In genomic region chr9:112166176-112167140, GRCh38 we compare ENCODE assay signal across 10 cellular contexts. TPM values are rescaled to one million over a fixed set of nuclear protein-coding genes. Genes with fewer than 3 reads are reported as not detected.
A peak's percentile ranks its signal among the peaks of the same experiment; 100 is the strongest.
DNase-seq lines count a peak whose midpoint lies in the region; ATAC-seq and TF ChIP-seq lines count a peak whose summit lies in the region.
"Had no signal": no experiment of that assay in that cellular context is flagged by ENCODE, and none has a peak within 500 bp of the region (broad histone marks: within the 10 kb centered on the region; RNA-seq: fewer than 3 reads in every experiment).

No MANE protein-coding gene starts in this region.

- CTCF ChIA-PET in Calu3 (lab: Charles Lee) (interaction anchor here (0.6 to 1.7 kb wide), 5 partner anchors 10 to 166 kb away, joined by 4 to 7 read pairs (median 6); partner anchors contain the start of gene PTBP3), PC-9 (lab: Charles Lee) (interaction anchor here (0.5 to 1.3 kb wide), 3 partner anchors 18 to 60 kb away, joined by 3 to 14 read pairs (median 4); no protein-coding TSS in a partner anchor)

- H3K9me2 ChIP-seq in PC-9 (ENCODE audit: insufficient read depth): no peaks in the 10 kb centered on the region

- intact Hi-C loops in Calu3 (cut with micrococcal nuclease; ENCODE audit: unreplicated experiment): loop anchor here (2.0 to 10.0 kb wide), 3 partner anchors 54 to 166 kb away; partner anchors contain the start of gene PTBP3
- intact Hi-C loops in PC-9 (cut with micrococcal nuclease; ENCODE audit: unreplicated experiment): loop anchor here (1.0 to 5.0 kb wide), 2 partner anchors 56 to 195 kb away; no protein-coding TSS in a partner anchor
- intact Hi-C loops in esophagus squamous epithelium (cut with DNase I): no loop called here

- BruUV-seq in Calu3 (replicated peaks; lab: Mats Ljungman, UMichigan) (no TSS peak), PC-9 (replicated peaks; lab: Mats Ljungman, UMichigan) (no TSS peak)

- H3K36me3 ChIP-seq in PC-9 (ENCODE audit: low read depth) (no peaks in the 10 kb centered on the region), esophagus squamous epithelium (no peaks in the 10 kb centered on the region), neural progenitor cell (no peaks in the 10 kb centered on the region)

- H3K4me1 Mint-ChIP-seq in Calu3 (ENCODE audit: low read depth, unreplicated experiment) (peaks cover 56% of the 10 kb centered on the region), neural progenitor cell (peaks cover 19% of the 10 kb centered on the region)

- no peak for TF ChIP-seq CTCF in Calu3 (IDR thresholded peaks at IDR 0.05; ENCODE audit: unreplicated experiment)
- no peak; the same call in 1 of the 2 replicates for TF ChIP-seq CTCF in PC-9 (conservative IDR thresholded peaks at IDR 0.05)
- peak in 2 of 6 experiments; percentile 10 to 28 for TF ChIP-seq CTCF in esophagus squamous epithelium (IDR thresholded peaks at IDR 0.05)
- TF ChIP-seq CTCF in neural progenitor cell (IDR thresholded peaks at IDR 0.05): no peak

- no peak for ATAC-seq in HG03280 (IDR thresholded peaks at IDR 0.05; ENCODE audit: unreplicated experiment)
- ATAC-seq in GM18867 (IDR thresholded peaks at IDR 0.05; ENCODE audit: unreplicated experiment): no peak
- no peak for ATAC-seq in GM18873 (IDR thresholded peaks at IDR 0.05; ENCODE audit: low FRiP score, unreplicated experiment)

- H3K9me3 Mint-ChIP-seq in Calu3 (ENCODE audit: low read depth, unreplicated experiment) (no peaks in the 10 kb centered on the region), neural progenitor cell (no peaks in the 10 kb centered on the region)

- H3K27ac Mint-ChIP-seq in Calu3 (ENCODE audit: unreplicated experiment): peak overlapping the region; percentile 18
- H3K27ac Mint-ChIP-seq in neural progenitor cell: no peak overlapping the region

- H4K20me1 ChIP-seq in PC-9 (ENCODE audit: insufficient read depth) (no peaks in the 10 kb centered on the region), neural progenitor cell (ENCODE audit: low read depth) (no peaks in the 10 kb centered on the region)

- H3F3A ChIP-seq in PC-9 (ENCODE audit: insufficient read depth, low read depth) (peaks cover 50% of the 10 kb centered on the region), neural progenitor cell (ENCODE audit: low read depth) (peaks cover 8% of the 10 kb centered on the region)

- no peaks in the 10 kb centered on the region for H3K27me3 Mint-ChIP-seq in Calu3 (ENCODE audit: unreplicated experiment)
- H3K27me3 Mint-ChIP-seq in neural progenitor cell (ENCODE audit: insufficient read depth, low read depth): peaks cover 3% of the 10 kb centered on the region

- H3K4me3 ChIP-seq in PC-9 (no peak overlapping the region), esophagus squamous epithelium (no peak overlapping the region), neural progenitor cell (no peak overlapping the region)

- H3K4me2 ChIP-seq in PC-9 (peak overlapping the region; percentile 57), neural progenitor cell (no peak overlapping the region)

- no peaks in the 10 kb centered on the region for H3K9me3 ChIP-seq in PC-9 (ENCODE audit: insufficient read depth, low read depth)
- no peaks in the 10 kb centered on the region for H3K9me3 ChIP-seq in esophagus squamous epithelium
- no peaks in the 10 kb centered on the region for H3K9me3 ChIP-seq in neural progenitor cell (ENCODE audit: low read depth)

- DNase-seq in Calu3: peak; percentile 51
- peak; percentile 61 to 83 for DNase-seq in PC-9
- no peak for DNase-seq in esophagus squamous epithelium (lab: John Stamatoyannopoulos, UW)
- peak; percentile 24 for DNase-seq in neural progenitor cell (ENCODE audit: low spot score)
- no peak for DNase-seq in activated effector memory CD4-positive, alpha-beta T cell treated with Interleukin-2 at 50 U/mL for 16 hours
- DNase-seq: activated CD4-positive, alpha-beta T cell treated with anti-CD3 and anti-CD28 coated beads for 4 hours; effector CD8-positive, alpha-beta T cell had no signal

- no peak for TF ChIP-seq POLR2A in esophagus squamous epithelium (IDR thresholded peaks at IDR 0.05)

- H3K4me3 Mint-ChIP-seq in Calu3 (ENCODE audit: low read depth, unreplicated experiment): peak overlapping the region; percentile 18
- H3K4me3 Mint-ChIP-seq in neural progenitor cell: peak overlapping the region; percentile 36

- H3K79me2 ChIP-seq in PC-9 (ENCODE audit: low read depth): peaks cover 68% of the 10 kb centered on the region
- no peaks in the 10 kb centered on the region for H3K79me2 ChIP-seq in neural progenitor cell (ENCODE audit: low read depth)

- WGBS in esophagus squamous epithelium, 2 donors: 58 to 77% methylated on average over 12 of the region's 12 CpGs

- H3K36me3 Mint-ChIP-seq in Calu3 (ENCODE audit: insufficient read depth, unreplicated experiment): peaks cover 18% of the 10 kb centered on the region
- H3K36me3 Mint-ChIP-seq in neural progenitor cell: no peaks in the 10 kb centered on the region

- no peak overlapping the region for H3K9ac ChIP-seq in neural progenitor cell

- H3K27me3 ChIP-seq in PC-9 (ENCODE audit: insufficient read depth, low read depth) (no peaks in the 10 kb centered on the region), esophagus squamous epithelium (no peaks in the 10 kb centered on the region), neural progenitor cell (no peaks in the 10 kb centered on the region)

- POLR2A ChIA-PET in PC-9 (lab: Charles Lee; ENCODE audit: unreplicated experiment): interaction anchor here (0.6 to 0.8 kb wide), 2 partner anchors 42 to 735 kb away, joined by 4 to 6 read pairs; no protein-coding TSS in a partner anchor

- H3K27ac ChIP-seq in PC-9 (peak overlapping the region; percentile 70), esophagus squamous epithelium (peak overlapping the region; percentile 29 to 91 (median 63)), neural progenitor cell (no peak overlapping the region)

- H2AFZ ChIP-seq in PC-9 (no peak overlapping the region), neural progenitor cell (replicated peaks) (no peak overlapping the region)

- H3K4me1 ChIP-seq in PC-9 (replicated peaks; ENCODE audit: insufficient read depth) (peaks cover 60% of the 10 kb centered on the region), esophagus squamous epithelium (peaks cover 9 to 60% (median 21%) of the 10 kb centered on the region in 3 donors), neural progenitor cell (peaks cover 10% of the 10 kb centered on the region)

RNA-seq across cellular contexts. Expression of gene SUSD1, which starts 8.6 kb away (rescaled TPM):
- 24.6 and 25.7 TPM in 2 replicates for total RNA-seq in Calu3 (2022)
- total RNA-seq in PC-9 (2021): 16.5 and 23.2 TPM in 2 replicates
- 1 to 10 TPM; 5.6 to 6.6 (median 6.5) TPM for total RNA-seq in esophagus squamous epithelium
- 7.9 and 12.0 TPM in 2 replicates for total RNA-seq in neural progenitor cell (ENCODE audit: low replicate concordance)

Comparison
In these comparisons a context has a peak if more than half of its experiments do, and no peak if none do; other contexts are left out.
1. DNase-seq: peak in Calu3 (single experiment), PC-9 (2 of 2) and neural progenitor cell (single experiment); none in esophagus squamous epithelium (single experiment) and activated effector memory CD4-positive, alpha-beta T cell treated with Interleukin-2 at 50 U/mL for 16 hours (single experiment).